Comparison of ENCODE assay signal across 8 cellular contexts in the genomic region with DNA sequence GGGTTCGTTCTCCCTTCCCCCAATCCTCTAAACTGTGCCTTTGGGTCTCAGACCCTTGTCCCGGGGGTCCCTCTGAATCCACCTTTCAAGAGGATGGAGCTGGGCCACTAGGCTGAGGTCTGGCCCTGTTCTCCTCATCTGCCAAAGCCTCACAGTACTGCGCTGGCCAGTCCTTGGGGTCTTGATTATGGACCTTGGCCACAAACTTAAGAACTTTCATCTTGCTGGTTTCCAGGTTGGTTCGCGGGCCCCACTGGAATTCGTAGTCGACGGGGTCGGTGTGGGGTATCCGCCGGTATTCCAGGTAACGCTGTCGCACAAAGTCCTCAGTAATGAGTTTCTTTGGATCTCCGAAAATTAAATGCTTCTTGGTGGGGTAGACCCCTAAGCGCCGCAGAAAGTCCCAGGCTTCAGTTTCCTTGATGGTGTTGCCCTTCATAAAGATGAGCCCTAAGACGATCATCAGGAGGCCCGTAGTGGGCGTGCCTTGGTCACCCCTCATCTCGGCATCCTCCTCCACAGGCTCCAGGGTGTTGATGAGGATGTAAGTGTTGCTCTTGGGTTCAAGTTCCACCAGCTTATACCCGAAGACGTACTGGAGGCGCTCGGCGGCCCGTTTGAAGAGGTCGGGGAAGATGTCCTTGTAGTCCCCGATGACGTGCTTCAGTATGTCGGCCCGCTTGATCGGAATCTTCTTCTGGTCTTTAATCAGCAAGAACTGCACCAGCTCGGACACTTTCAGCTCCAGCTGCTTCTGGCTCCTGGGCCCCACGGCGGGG. TPM values are rescaled to one million over a fixed set of nuclear protein-coding genes. Genes with fewer than 3 reads are reported as not detected.
DNase-seq lines count a peak whose midpoint lies in the region; ATAC-seq and TF ChIP-seq lines count a peak whose summit lies in the region.

No MANE protein-coding gene starts in this region.

- DNase-seq in Calu3 (no peak), HuH-7 (ENCODE audit: low spot score) (peak; percentile 4), cerebellar cortex (ENCODE audit: low spot score) (peak; percentile 46), left colon (peak; percentile 28 to 59), NCI-H2081 treated with DMSO at 0.1 percent for 48 hours (lab: John Stamatoyannopoulos, UW) (no peak)
- DNase-seq in stimulated activated CD4-positive, alpha-beta T cell treated with anti-CD3 and anti-CD28 coated beads, Interleukin-4, amount 100 ng/mL, for 1 hour = peak; percentile 38

- H3K4me3 Mint-ChIP-seq in Calu3 (ENCODE audit: low read depth, unreplicated experiment) = peak overlapping the region; percentile 90

- intact Hi-C loops in Calu3 (cut with micrococcal nuclease; ENCODE audit: unreplicated experiment) = no loop called here
- intact Hi-C loops in left colon (cut with DNase I, micrococcal nuclease) = no loop called here

- CTCF ChIA-PET in Calu3 (lab: Charles Lee) = no interaction called here

- TF ChIP-seq CTCF in Calu3 (IDR thresholded peaks at IDR 0.05; ENCODE audit: unreplicated experiment) (no peak), WI38 (IDR thresholded peaks at IDR 0.05; ENCODE audit: low read depth, low read length) (no peak)

- no peaks in the 10 kb centered on the region for H3K4me1 Mint-ChIP-seq in Calu3 (ENCODE audit: low read depth, unreplicated experiment)

- H3K4me3 ChIP-seq in WI38 (ENCODE audit: low read depth, low read length) = peak overlapping the region; percentile 70

- H3K36me3 Mint-ChIP-seq in Calu3 (ENCODE audit: insufficient read depth, unreplicated experiment) = peaks cover 8% of the 10 kb centered on the region

- H3K9me3 Mint-ChIP-seq in Calu3 (ENCODE audit: low read depth, unreplicated experiment) = no peaks in the 10 kb centered on the region

- peak; percentile 23 for ATAC-seq in GM21423 (IDR thresholded peaks at IDR 0.05; ENCODE audit: unreplicated experiment)
- ATAC-seq in left colon = peak; percentile 46

- H3K27me3 Mint-ChIP-seq in Calu3 (ENCODE audit: unreplicated experiment) = no peaks in the 10 kb centered on the region

- TSS peak; percentile 85 for BruUV-seq in Calu3 (replicated peaks; lab: Mats Ljungman, UMichigan)

- H3K27ac Mint-ChIP-seq in Calu3 (ENCODE audit: unreplicated experiment) = no peak overlapping the region

RNA-seq across cellular contexts. Expression of gene NSMCE3, which starts 0.7 kb away (rescaled TPM):
- total RNA-seq in Calu3 (2022) = 1.9 and 2.3 TPM in 2 replicates
- total RNA-seq in left colon = 1 to 10 TPM; 3.6 to 3.8 TPM

Comparison
In these comparisons a context has a peak if more than half of its experiments do, and no peak if none do; other contexts are left out.
1. DNase-seq: peak in HuH-7 (single experiment), cerebellar cortex (single experiment), left colon (2 of 2) and stimulated activated CD4-positive, alpha-beta T cell treated with anti-CD3 and anti-CD28 coated beads, Interleukin-4, amount 100 ng/mL, for 1 hour (single experiment); none in Calu3 (single experiment) and NCI-H2081 treated with DMSO at 0.1 percent for 48 hours (single experiment).